ENCODE assay signal across 10 cellular contexts in genomic region chr10:123402656-123403055, GRCh38.
DNase-seq lines count a peak whose midpoint lies in the region; ATAC-seq lines count a peak whose summit lies in the region.
"Had no signal": no experiment of that assay in that cellular context is flagged by ENCODE, and none has a peak within 500 bp of the region (broad histone marks: within the 10 kb centered on the region; RNA-seq: fewer than 3 reads in every experiment).

No MANE protein-coding gene starts in this region.

- peaks cover 7% of the 10 kb centered on the region for H3K36me3 Mint-ChIP-seq in memory B cell
- H3K36me3 Mint-ChIP-seq in naive thymus-derived CD8-positive, alpha-beta T cell: peaks cover 0 to 22% (median 19%) of the 10 kb centered on the region in 3 donors

- H3K9me3 Mint-ChIP-seq in memory B cell: peaks cover 8% of the 10 kb centered on the region
- peaks cover 8 to 36% (median 23%) of the 10 kb centered on the region in 9 donors for H3K9me3 Mint-ChIP-seq in naive thymus-derived CD8-positive, alpha-beta T cell

- H3K4me3 Mint-ChIP-seq in memory B cell: peak overlapping the region; percentile 53
- no peak overlapping the region for H3K4me3 Mint-ChIP-seq in naive thymus-derived CD8-positive, alpha-beta T cell

- peak; percentile 81 for ATAC-seq in GM18909 (IDR thresholded peaks at IDR 0.05; ENCODE audit: poor library complexity, unreplicated experiment)
- peak; percentile 72 for ATAC-seq in HG02623 (IDR thresholded peaks at IDR 0.05; ENCODE audit: unreplicated experiment)
- ATAC-seq in HG03571 (IDR thresholded peaks at IDR 0.05; ENCODE audit: unreplicated experiment): peak; percentile 80
- peak; percentile 99 for ATAC-seq in memory B cell (ENCODE audit: low read depth)
- ATAC-seq in naive thymus-derived CD8-positive, alpha-beta T cell: no peak

- DNase-seq in memory B cell (ENCODE audit: low spot score in 2 of 2) (peak; percentile 34 to 68), HPDE6-E6E7 (ENCODE audit: extremely low spot score) (no peak)
- no peak for DNase-seq in naive thymus-derived CD8-positive, alpha-beta T cell
- DNase-seq in stimulated activated naive CD4-positive, alpha-beta T cell treated with Interleukin-2 at 50 U/mL for 16 hours (lab: John Stamatoyannopoulos, UW): no peak
- no peak for DNase-seq in stimulated activated naive CD4-positive, alpha-beta T cell (lab: John Stamatoyannopoulos, UW)
- DNase-seq: lower lobe of right lung, T-helper 2 cell had no signal

- no peaks in the 10 kb centered on the region for H3K27me3 Mint-ChIP-seq in memory B cell
- peaks cover 2 to 16% (median 6%) of the 10 kb centered on the region in 5 donors for H3K27me3 Mint-ChIP-seq in naive thymus-derived CD8-positive, alpha-beta T cell

- H3K4me1 Mint-ChIP-seq in memory B cell: peaks cover 42% of the 10 kb centered on the region
- H3K4me1 Mint-ChIP-seq in naive thymus-derived CD8-positive, alpha-beta T cell: peaks cover 0 to 10% (median 0%) of the 10 kb centered on the region in 4 donors

- POLR2A ChIA-PET in naive thymus-derived CD8-positive, alpha-beta T cell (lab: Charles Lee): no interaction called here

- peak overlapping the region; percentile 29 for H3K27ac Mint-ChIP-seq in memory B cell
- H3K27ac Mint-ChIP-seq in naive thymus-derived CD8-positive, alpha-beta T cell: no peak overlapping the region

Comparison
In these comparisons a context has a peak if more than half of its experiments do, and no peak if none do; other contexts are left out.
1. ATAC-seq: peak in GM18909 (single experiment), HG02623 (single experiment), HG03571 (single experiment) and memory B cell (single experiment); none in naive thymus-derived CD8-positive, alpha-beta T cell (0 of 2).
2. DNase-seq: peak in memory B cell (2 of 2); none in HPDE6-E6E7 (single experiment), naive thymus-derived CD8-positive, alpha-beta T cell (0 of 10), stimulated activated naive CD4-positive, alpha-beta T cell treated with Interleukin-2 at 50 U/mL for 16 hours (single experiment) and stimulated activated naive CD4-positive, alpha-beta T cell (0 of 6).